ENCODE assay signal across 1 cellular context in the genomic region with DNA sequence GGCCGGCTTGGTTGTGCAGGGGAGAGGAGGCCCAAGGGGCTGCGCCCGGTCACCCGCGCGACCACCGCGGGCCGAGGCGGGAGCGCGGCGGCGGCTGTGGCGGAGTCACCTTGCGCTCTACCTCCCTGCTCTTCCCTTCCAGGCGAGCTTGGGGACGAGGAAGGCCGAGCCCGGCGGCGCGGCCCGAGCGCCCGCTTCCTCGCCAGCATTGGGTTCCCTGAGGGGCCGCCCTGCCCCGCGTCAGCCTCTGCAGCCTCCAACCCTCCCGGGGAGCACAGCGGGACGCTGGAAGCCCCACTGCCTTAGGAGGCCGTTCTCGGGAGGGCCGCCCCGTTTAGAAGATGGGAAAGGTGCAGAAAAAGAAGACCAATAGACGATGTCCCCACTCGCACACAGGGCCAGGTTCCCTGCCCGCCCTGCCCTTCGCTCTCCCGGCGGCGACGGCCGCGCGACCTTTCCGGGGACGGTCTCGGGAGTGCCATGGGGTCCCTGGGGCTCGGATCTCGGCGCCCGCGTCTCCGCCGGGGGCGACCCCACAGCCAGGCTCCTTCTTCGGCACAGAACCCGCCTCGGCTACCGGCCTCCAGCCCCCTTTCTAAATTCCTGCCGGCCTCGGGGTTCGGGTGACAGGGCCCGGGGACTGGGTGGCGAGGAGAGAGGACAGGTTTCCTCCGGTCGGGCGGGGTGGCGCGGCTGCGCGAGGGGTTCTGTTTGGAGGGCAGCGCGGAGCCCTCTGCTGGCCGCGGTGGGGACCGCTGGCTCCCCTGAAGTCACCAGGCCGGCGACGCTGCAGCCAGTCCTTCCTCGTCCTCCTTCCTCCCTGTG.
TF ChIP-seq lines count a peak whose summit lies in the region.

No MANE protein-coding gene starts in this region.

TF ChIP-seq in HepG2, 621 proteins besides CTCF, POLR2A, EP300 and RAD21 (continued from another document and continues in another):
- TF ChIP-seq, protein P1, sequence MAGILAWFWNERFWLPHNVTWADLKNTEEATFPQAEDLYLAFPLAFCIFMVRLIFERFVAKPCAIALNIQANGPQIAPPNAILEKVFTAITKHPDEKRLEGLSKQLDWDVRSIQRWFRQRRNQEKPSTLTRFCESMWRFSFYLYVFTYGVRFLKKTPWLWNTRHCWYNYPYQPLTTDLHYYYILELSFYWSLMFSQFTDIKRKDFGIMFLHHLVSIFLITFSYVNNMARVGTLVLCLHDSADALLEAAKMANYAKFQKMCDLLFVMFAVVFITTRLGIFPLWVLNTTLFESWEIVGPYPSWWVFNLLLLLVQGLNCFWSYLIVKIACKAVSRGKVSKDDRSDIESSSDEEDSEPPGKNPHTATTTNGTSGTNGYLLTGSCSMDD (CRISPR knock-in tag; IDR thresholded peaks at IDR 0.05): no peak
- TF ChIP-seq, protein P2, sequence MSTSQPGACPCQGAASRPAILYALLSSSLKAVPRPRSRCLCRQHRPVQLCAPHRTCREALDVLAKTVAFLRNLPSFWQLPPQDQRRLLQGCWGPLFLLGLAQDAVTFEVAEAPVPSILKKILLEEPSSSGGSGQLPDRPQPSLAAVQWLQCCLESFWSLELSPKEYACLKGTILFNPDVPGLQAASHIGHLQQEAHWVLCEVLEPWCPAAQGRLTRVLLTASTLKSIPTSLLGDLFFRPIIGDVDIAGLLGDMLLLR (CRISPR knock-in tag; IDR thresholded peaks at IDR 0.05): no peak; the same call in 1 of the 2 replicates
- TF ChIP-seq BCL6 (CRISPR knock-in tag; IDR thresholded peaks at IDR 0.05): peak; percentile 74
- 0 out of 2 replicates have a peak, but pooled peaks have one; percentile 24 for TF ChIP-seq ELF1 (CRISPR knock-in tag; IDR thresholded peaks at IDR 0.05)
- TF ChIP-seq ZNF891 (CRISPR knock-in tag; IDR thresholded peaks at IDR 0.05): peak; percentile 83; the same call in 1 of the 2 replicates
- TF ChIP-seq, protein P3, sequence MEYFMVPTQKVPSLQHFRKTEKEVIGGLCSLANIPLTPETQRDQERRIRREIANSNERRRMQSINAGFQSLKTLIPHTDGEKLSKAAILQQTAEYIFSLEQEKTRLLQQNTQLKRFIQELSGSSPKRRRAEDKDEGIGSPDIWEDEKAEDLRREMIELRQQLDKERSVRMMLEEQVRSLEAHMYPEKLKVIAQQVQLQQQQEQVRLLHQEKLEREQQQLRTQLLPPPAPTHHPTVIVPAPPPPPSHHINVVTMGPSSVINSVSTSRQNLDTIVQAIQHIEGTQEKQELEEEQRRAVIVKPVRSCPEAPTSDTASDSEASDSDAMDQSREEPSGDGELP (IDR thresholded peaks at IDR 0.05; ENCODE audit: borderline replicate concordance, low read depth): 0 out of 2 replicates have a peak, but pooled peaks have one; percentile 65
- 0 out of 2 replicates have a peak, but pooled peaks have one; percentile 20 for TF ChIP-seq JUN (CRISPR knock-in tag; IDR thresholded peaks at IDR 0.05)
- peak; percentile 68; the same call in 1 of the 2 replicates for TF ChIP-seq ZBTB20 (CRISPR knock-in tag; IDR thresholded peaks at IDR 0.05; ENCODE audit: borderline replicate concordance, low read depth)
- TF ChIP-seq, protein P4, sequence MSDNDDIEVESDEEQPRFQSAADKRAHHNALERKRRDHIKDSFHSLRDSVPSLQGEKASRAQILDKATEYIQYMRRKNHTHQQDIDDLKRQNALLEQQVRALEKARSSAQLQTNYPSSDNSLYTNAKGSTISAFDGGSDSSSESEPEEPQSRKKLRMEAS (IDR thresholded peaks at IDR 0.05): peak; percentile 98
- peak; percentile 80 for TF ChIP-seq SALL2 (CRISPR knock-in tag; IDR thresholded peaks at IDR 0.05)
- TF ChIP-seq, protein P5, sequence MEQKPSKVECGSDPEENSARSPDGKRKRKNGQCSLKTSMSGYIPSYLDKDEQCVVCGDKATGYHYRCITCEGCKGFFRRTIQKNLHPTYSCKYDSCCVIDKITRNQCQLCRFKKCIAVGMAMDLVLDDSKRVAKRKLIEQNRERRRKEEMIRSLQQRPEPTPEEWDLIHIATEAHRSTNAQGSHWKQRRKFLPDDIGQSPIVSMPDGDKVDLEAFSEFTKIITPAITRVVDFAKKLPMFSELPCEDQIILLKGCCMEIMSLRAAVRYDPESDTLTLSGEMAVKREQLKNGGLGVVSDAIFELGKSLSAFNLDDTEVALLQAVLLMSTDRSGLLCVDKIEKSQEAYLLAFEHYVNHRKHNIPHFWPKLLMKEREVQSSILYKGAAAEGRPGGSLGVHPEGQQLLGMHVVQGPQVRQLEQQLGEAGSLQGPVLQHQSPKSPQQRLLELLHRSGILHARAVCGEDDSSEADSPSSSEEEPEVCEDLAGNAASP (CRISPR knock-in tag; IDR thresholded peaks at IDR 0.05; ENCODE audit: borderline replicate concordance): peak; percentile 54; the same call in 1 of the 2 replicates
- no peak for TF ChIP-seq ZSCAN12 (CRISPR knock-in tag; IDR thresholded peaks at IDR 0.05)
- TF ChIP-seq SMYD3 (CRISPR knock-in tag; IDR thresholded peaks at IDR 0.05): no peak
- no peak for TF ChIP-seq ATF1 (CRISPR knock-in tag; IDR thresholded peaks at IDR 0.05)
- TF ChIP-seq SRSF4 (IDR thresholded peaks at IDR 0.05; ENCODE audit: low read depth, low read length, poor library complexity, severe bottlenecking): no peak
- TF ChIP-seq HOXA3 (CRISPR knock-in tag; IDR thresholded peaks at IDR 0.05): peak; percentile 81
- no peak for TF ChIP-seq ZC3H4 (CRISPR knock-in tag; IDR thresholded peaks at IDR 0.05; ENCODE audit: borderline replicate concordance)
- TF ChIP-seq ZNF614 (CRISPR knock-in tag; IDR thresholded peaks at IDR 0.05; ENCODE audit: borderline replicate concordance): peak; percentile 51; the same call in 1 of the 2 replicates
- no peak; the same call in none of the 2 replicates for TF ChIP-seq KLF6 (CRISPR knock-in tag; IDR thresholded peaks at IDR 0.05)
- peak; percentile 84; the same call in 1 of the 2 replicates for TF ChIP-seq ZFP37 (CRISPR knock-in tag; IDR thresholded peaks at IDR 0.05; ENCODE audit: borderline replicate concordance)
- 0 out of 2 replicates have a peak, but pooled peaks have one; percentile 34 for TF ChIP-seq FIP1L1 (IDR thresholded peaks at IDR 0.05; ENCODE audit: borderline replicate concordance, insufficient read depth, low read depth, low read length)
- TF ChIP-seq KMT2B (CRISPR knock-in tag; IDR thresholded peaks at IDR 0.05): peak; percentile 57; the same call in 1 of the 2 replicates
- TF ChIP-seq SP1 (IDR thresholded peaks at IDR 0.05): no peak
- TF ChIP-seq SP1 (CRISPR knock-in tag; IDR thresholded peaks at IDR 0.05): 0 out of 2 replicates have a peak, but pooled peaks have one; percentile 13
- TF ChIP-seq, protein P6, sequence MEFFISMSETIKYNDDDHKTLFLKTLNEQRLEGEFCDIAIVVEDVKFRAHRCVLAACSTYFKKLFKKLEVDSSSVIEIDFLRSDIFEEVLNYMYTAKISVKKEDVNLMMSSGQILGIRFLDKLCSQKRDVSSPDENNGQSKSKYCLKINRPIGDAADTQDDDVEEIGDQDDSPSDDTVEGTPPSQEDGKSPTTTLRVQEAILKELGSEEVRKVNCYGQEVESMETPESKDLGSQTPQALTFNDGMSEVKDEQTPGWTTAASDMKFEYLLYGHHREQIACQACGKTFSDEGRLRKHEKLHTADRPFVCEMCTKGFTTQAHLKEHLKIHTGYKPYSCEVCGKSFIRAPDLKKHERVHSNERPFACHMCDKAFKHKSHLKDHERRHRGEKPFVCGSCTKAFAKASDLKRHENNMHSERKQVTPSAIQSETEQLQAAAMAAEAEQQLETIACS (CRISPR knock-in tag; IDR thresholded peaks at IDR 0.05): no peak
- TF ChIP-seq PHF20 (CRISPR knock-in tag; IDR thresholded peaks at IDR 0.05): peak; percentile 45; the same call in 1 of the 2 replicates
- no peak for TF ChIP-seq ZNF234 (CRISPR knock-in tag; conservative IDR thresholded peaks at IDR 0.05)
- TF ChIP-seq, protein P7, sequence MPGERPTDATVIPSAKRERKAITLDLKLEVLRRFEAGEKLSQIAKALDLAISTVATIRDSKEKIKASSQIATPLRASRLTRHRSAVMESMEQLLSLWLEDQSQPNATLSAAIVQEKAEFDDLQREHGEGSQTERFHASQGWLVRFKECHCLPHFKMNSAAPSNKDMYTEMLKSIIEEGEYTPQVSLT (CRISPR knock-in tag; IDR thresholded peaks at IDR 0.05; ENCODE audit: borderline replicate concordance, low read depth): 0 out of 2 replicates have a peak, but pooled peaks have one; percentile 24
- TF ChIP-seq ZIK1 (CRISPR knock-in tag; IDR thresholded peaks at IDR 0.05; ENCODE audit: borderline replicate concordance, low read depth): peak; percentile 71
- TF ChIP-seq, protein P8, sequence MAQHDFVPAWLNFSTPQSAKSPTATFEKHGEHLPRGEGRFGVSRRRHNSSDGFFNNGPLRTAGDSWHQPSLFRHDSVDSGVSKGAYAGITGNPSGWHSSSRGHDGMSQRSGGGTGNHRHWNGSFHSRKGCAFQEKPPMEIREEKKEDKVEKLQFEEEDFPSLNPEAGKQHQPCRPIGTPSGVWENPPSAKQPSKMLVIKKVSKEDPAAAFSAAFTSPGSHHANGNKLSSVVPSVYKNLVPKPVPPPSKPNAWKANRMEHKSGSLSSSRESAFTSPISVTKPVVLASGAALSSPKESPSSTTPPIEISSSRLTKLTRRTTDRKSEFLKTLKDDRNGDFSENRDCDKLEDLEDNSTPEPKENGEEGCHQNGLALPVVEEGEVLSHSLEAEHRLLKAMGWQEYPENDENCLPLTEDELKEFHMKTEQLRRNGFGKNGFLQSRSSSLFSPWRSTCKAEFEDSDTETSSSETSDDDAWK (CRISPR knock-in tag; IDR thresholded peaks at IDR 0.05): no peak
- TF ChIP-seq, protein P9, sequence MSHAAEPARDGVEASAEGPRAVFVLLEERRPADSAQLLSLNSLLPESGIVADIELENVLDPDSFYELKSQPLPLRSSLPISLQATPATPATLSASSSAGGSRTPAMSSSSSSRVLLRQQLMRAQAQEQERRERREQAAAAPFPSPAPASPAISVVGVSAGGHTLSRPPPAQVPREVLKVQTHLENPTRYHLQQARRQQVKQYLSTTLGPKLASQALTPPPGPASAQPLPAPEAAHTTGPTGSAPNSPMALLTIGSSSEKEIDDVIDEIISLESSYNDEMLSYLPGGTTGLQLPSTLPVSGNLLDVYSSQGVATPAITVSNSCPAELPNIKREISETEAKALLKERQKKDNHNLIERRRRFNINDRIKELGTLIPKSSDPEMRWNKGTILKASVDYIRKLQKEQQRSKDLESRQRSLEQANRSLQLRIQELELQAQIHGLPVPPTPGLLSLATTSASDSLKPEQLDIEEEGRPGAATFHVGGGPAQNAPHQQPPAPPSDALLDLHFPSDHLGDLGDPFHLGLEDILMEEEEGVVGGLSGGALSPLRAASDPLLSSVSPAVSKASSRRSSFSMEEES (CRISPR knock-in tag; IDR thresholded peaks at IDR 0.05): 0 out of 2 replicates have a peak, but pooled peaks have one; percentile 12
- peak; percentile 62; the same call in 1 of the 2 replicates for TF ChIP-seq GFI1 (CRISPR knock-in tag; IDR thresholded peaks at IDR 0.05; ENCODE audit: borderline replicate concordance)
- no peak for TF ChIP-seq RFX5 (IDR thresholded peaks at IDR 0.05; ENCODE audit: low read depth, low read length)
- TF ChIP-seq ZNF17 (CRISPR knock-in tag; IDR thresholded peaks at IDR 0.05): no peak
- TF ChIP-seq ZNF296 (CRISPR knock-in tag; conservative IDR thresholded peaks at IDR 0.05): peak; percentile 68
- no peak for TF ChIP-seq RORA (CRISPR knock-in tag; IDR thresholded peaks at IDR 0.05)
- 0 out of 2 replicates have a peak, but pooled peaks have one; percentile 52 for TF ChIP-seq ZNF678 (CRISPR knock-in tag; IDR thresholded peaks at IDR 0.05)
- no peak for TF ChIP-seq EHMT2 (IDR thresholded peaks at IDR 0.05; ENCODE audit: borderline replicate concordance, low read depth, low read length)
- TF ChIP-seq TBX2 (CRISPR knock-in tag; IDR thresholded peaks at IDR 0.05; ENCODE audit: borderline replicate concordance): peak; percentile 86
- TF ChIP-seq NAIF1 (CRISPR knock-in tag; IDR thresholded peaks at IDR 0.05; ENCODE audit: borderline replicate concordance): 0 out of 2 replicates have a peak, but pooled peaks have one; percentile 69
- TF ChIP-seq HNRNPH1 (optimal IDR thresholded peaks at IDR 0.05; ENCODE audit: low read depth, low read length): no peak
- TF ChIP-seq, protein P10, sequence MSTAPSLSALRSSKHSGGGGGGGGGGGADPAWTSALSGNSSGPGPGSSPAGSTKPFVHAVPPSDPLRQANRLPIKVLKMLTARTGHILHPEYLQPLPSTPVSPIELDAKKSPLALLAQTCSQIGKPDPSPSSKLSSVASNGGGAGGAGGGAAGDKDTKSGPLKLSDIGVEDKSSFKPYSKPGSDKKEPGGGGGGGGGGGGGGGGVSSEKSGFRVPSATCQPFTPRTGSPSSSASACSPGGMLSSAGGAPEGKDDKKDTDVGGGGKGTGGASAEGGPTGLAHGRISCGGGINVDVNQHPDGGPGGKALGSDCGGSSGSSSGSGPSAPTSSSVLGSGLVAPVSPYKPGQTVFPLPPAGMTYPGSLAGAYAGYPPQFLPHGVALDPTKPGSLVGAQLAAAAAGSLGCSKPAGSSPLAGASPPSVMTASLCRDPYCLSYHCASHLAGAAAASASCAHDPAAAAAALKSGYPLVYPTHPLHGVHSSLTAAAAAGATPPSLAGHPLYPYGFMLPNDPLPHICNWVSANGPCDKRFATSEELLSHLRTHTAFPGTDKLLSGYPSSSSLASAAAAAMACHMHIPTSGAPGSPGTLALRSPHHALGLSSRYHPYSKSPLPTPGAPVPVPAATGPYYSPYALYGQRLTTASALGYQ (CRISPR knock-in tag; IDR thresholded peaks at IDR 0.05): peak; percentile 53; the same call in 1 of the 2 replicates
- TF ChIP-seq ZNF782 (CRISPR knock-in tag; IDR thresholded peaks at IDR 0.05; ENCODE audit: borderline replicate concordance): peak; percentile 37; the same call in 1 of the 2 replicates
- TF ChIP-seq KAT2B (IDR thresholded peaks at IDR 0.05; ENCODE audit: borderline replicate concordance, low read depth, low read length): no peak
- no peak for TF ChIP-seq NFRKB (IDR thresholded peaks at IDR 0.05)
- TF ChIP-seq ZNF326 (CRISPR knock-in tag; IDR thresholded peaks at IDR 0.05; ENCODE audit: borderline replicate concordance): no peak
- peak; percentile 90 for TF ChIP-seq ZNF761 (CRISPR knock-in tag; conservative IDR thresholded peaks at IDR 0.05)
- TF ChIP-seq SCMH1 (CRISPR knock-in tag; IDR thresholded peaks at IDR 0.05; ENCODE audit: borderline replicate concordance): no peak
- TF ChIP-seq ZNF577 (CRISPR knock-in tag; IDR thresholded peaks at IDR 0.05; ENCODE audit: borderline replicate concordance, low read depth): peak; percentile 92
- TF ChIP-seq TEAD2 (CRISPR knock-in tag; IDR thresholded peaks at IDR 0.05): no peak
- TF ChIP-seq RNF2 (conservative IDR thresholded peaks at IDR 0.05; ENCODE audit: low read depth): peak; percentile 74
- TF ChIP-seq ZFP82 (CRISPR knock-in tag; IDR thresholded peaks at IDR 0.05; ENCODE audit: borderline replicate concordance): 0 out of 2 replicates have a peak, but pooled peaks have one; percentile 76
- TF ChIP-seq SAFB2 (CRISPR knock-in tag; IDR thresholded peaks at IDR 0.05; ENCODE audit: borderline replicate concordance, low read depth): no peak
- no peak for TF ChIP-seq MBD4 (IDR thresholded peaks at IDR 0.05; ENCODE audit: borderline replicate concordance, low read length)
- TF ChIP-seq KDM1A (CRISPR knock-in tag; IDR thresholded peaks at IDR 0.05): no peak
- TF ChIP-seq LBX2 (CRISPR knock-in tag; IDR thresholded peaks at IDR 0.05; ENCODE audit: borderline replicate concordance): 0 out of 2 replicates have a peak, but pooled peaks have one; percentile 50
- TF ChIP-seq FOXO1 (CRISPR knock-in tag; IDR thresholded peaks at IDR 0.05): no peak; the same call in 1 of the 2 replicates
- TF ChIP-seq SIN3B (IDR thresholded peaks at IDR 0.05; ENCODE audit: low read length): no peak
